Comparison of ENCODE assay signal across 15 cellular contexts in the genomic region with DNA sequence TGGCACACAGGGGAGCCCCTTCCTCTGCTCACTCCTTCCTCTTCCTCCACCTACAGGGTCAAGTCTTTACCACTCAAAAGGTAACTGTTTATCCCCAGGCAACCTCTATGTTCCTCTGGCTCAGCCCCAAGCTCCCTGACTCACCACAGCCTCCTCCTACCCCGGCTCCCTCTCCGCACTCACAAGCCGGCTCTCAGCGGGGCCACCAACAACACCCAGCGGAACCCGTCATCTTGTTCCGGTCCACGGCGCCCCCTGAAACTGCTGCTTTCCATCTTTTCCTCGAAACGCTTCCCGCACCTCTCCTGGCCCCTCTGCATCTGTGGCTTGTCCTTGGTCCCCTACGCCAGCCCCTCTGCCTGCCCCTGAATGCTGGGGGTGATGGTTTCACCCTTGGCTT. TPM values are rescaled to one million over a fixed set of nuclear protein-coding genes. Genes with fewer than 3 reads are reported as not detected.
DNase-seq lines count a peak whose midpoint lies in the region; FAIRE-seq and TF ChIP-seq lines count a peak whose summit lies in the region.
"Had no signal": no experiment of that assay in that cellular context is flagged by ENCODE, and none has a peak within 500 bp of the region (broad histone marks: within the 10 kb centered on the region; RNA-seq: fewer than 3 reads in every experiment).

No MANE protein-coding gene starts in this region.

- H3K9me3 ChIP-seq in mesenchymal stem cell (ENCODE audit: control insufficient read depth, low read length) (no peaks in the 10 kb centered on the region), vagina (no peaks in the 10 kb centered on the region)
- no peaks in the 10 kb centered on the region for H3K9me3 ChIP-seq in effector memory CD4-positive, alpha-beta T cell (ENCODE audit: control insufficient read depth, low read length)

- H2BK120ac ChIP-seq in mesenchymal stem cell (ENCODE audit: low read depth, low read length): no peak overlapping the region

- 93% methylated on average over 13 of the region's 13 CpGs for WGBS in mesenchymal stem cell

- no peak overlapping the region for H3K4ac ChIP-seq in mesenchymal stem cell (ENCODE audit: low read depth in 1 of 2, low read length in 2 of 2)

- peak overlapping the region; percentile 22 for H4K8ac ChIP-seq in mesenchymal stem cell (ENCODE audit: low read length)

- H3K4me3 Mint-ChIP-seq in chondrocyte (ENCODE audit: unreplicated experiment): no peak overlapping the region
- H3K4me3 Mint-ChIP-seq: activated T-helper 1 cell treated with anti-CD3 and anti-CD28 coated beads, Interleukin-12 subunit alpha, Interleukin-12 subunit beta, Interleukin-2, Interleukin-4 antibody, amounts not matched to agents 30 ng/mL and 10 ng/mL and 1 ng/mL, durations not matched to agents 14 hours and 24 hours and 36 hours had no signal

- DNase-seq in chondrocyte (ENCODE audit: low spot score) (no peak), mesenchymal stem cell (no peak), vagina (ENCODE audit: extremely low spot score in 2 of 2) (no peak), MV-4-11 (lab: John Stamatoyannopoulos, UW) (no peak), GM12892 (ENCODE audit: insufficient read length) (no peak)
- no peak for DNase-seq in effector memory CD4-positive, alpha-beta T cell
- DNase-seq: activated CD4-positive, alpha-beta T cell treated with anti-CD3 and anti-CD28 coated beads, Interleukin-2, amount 50 U/mL, for 4 hours; GM23248; KG1; NCI-H1417; stimulated activated CD4-positive, alpha-beta T cell treated with anti-CD3 and anti-CD28 coated beads, Interleukin-4, amount 100 ng/mL, for 24 hours had no signal

- H3K9ac ChIP-seq in mesenchymal stem cell (ENCODE audit: low read length): no peak overlapping the region
- H3K9ac ChIP-seq: BLaER1 treated with 17β-estradiol and CSF1 and Interleukin-3, amounts not matched to agents 10 nM and 100 nM; GM23248 had no signal

- H2AFZ ChIP-seq in mesenchymal stem cell (ENCODE audit: low read depth, low read length): no peak overlapping the region
- H2AFZ ChIP-seq: GM23248 had no signal

- peaks cover 40% of the 10 kb centered on the region for H3K4me1 Mint-ChIP-seq in chondrocyte (ENCODE audit: low read depth)

- H3K27ac ChIP-seq in mesenchymal stem cell (ENCODE audit: low read length, poor library complexity, severe bottlenecking): no peak overlapping the region
- peak overlapping the region; percentile 28 for H3K27ac ChIP-seq in vagina
- H3K27ac ChIP-seq in effector memory CD4-positive, alpha-beta T cell (ENCODE audit: insufficient read depth, low read length, poor library complexity, severe bottlenecking): no peak overlapping the region
- H3K27ac ChIP-seq: BLaER1 treated with 17β-estradiol and CSF1 and Interleukin-3, amounts not matched to agents 10 nM and 100 nM; GM23248; SK-N-MC had no signal

- peak overlapping the region; percentile 35 for H2AK5ac ChIP-seq in mesenchymal stem cell (ENCODE audit: low read length, severe bottlenecking)

- TF ChIP-seq EP300 in Ishikawa (IDR thresholded peaks at IDR 0.05; ENCODE audit: borderline replicate concordance): peak; percentile 26; the same call in 1 of the 2 replicates

- H3K36me3 ChIP-seq in mesenchymal stem cell (ENCODE audit: control insufficient read depth in 1 of 2, insufficient read depth in 2 of 2, low read depth in 1 of 2, low read length in 2 of 2): peaks cover 0 to 17% of the 10 kb centered on the region in 2 experiments
- H3K36me3 ChIP-seq in vagina: no peaks in the 10 kb centered on the region
- no peaks in the 10 kb centered on the region for H3K36me3 ChIP-seq in effector memory CD4-positive, alpha-beta T cell (ENCODE audit: control insufficient read depth, insufficient read depth, low read length)

- no peak overlapping the region for H4K91ac ChIP-seq in mesenchymal stem cell (ENCODE audit: low read length)

- peaks cover 5% of the 10 kb centered on the region for H3K36me3 Mint-ChIP-seq in chondrocyte (ENCODE audit: low read depth)

- H3K23ac ChIP-seq in mesenchymal stem cell (ENCODE audit: low read length in 2 of 2): no peak overlapping the region

- no peaks in the 10 kb centered on the region for H3K27me3 Mint-ChIP-seq in chondrocyte (ENCODE audit: low read depth)

- no peak for FAIRE-seq in GM12892 (lab: Jason Lieb, UNC)

- no peaks in the 10 kb centered on the region for H3K9me3 Mint-ChIP-seq in chondrocyte (ENCODE audit: low read depth)
- H3K9me3 Mint-ChIP-seq: activated T-helper 1 cell treated with anti-CD3 and anti-CD28 coated beads, Interleukin-12 subunit alpha, Interleukin-12 subunit beta, Interleukin-2, Interleukin-4 antibody, amounts not matched to agents 30 ng/mL and 10 ng/mL and 1 ng/mL, durations not matched to agents 14 hours and 24 hours and 36 hours had no signal

- H3K4me1 ChIP-seq in mesenchymal stem cell (ENCODE audit: control insufficient read depth, insufficient read depth, low read depth, low read length) (peaks cover 23% of the 10 kb centered on the region), vagina (peaks cover 42% of the 10 kb centered on the region)
- no peaks in the 10 kb centered on the region for H3K4me1 ChIP-seq in effector memory CD4-positive, alpha-beta T cell (ENCODE audit: control insufficient read depth, insufficient read depth, low read length, poor library complexity, severe bottlenecking)

- intact Hi-C loops in vagina (cut with DNase I): no loop called here

- H3K18ac ChIP-seq in mesenchymal stem cell (ENCODE audit: low read depth in 1 of 2, low read length in 2 of 2): no peak overlapping the region

- no peak overlapping the region for H2BK5ac ChIP-seq in mesenchymal stem cell (ENCODE audit: low read depth, low read length, poor library complexity, severe bottlenecking)

- no peak overlapping the region for H2BK12ac ChIP-seq in mesenchymal stem cell (ENCODE audit: low read length in 2 of 2)

- H3K4me2 ChIP-seq in mesenchymal stem cell (ENCODE audit: low read length, poor library complexity, severe bottlenecking): no peak overlapping the region
- H3K4me2 ChIP-seq: BLaER1 treated with 17β-estradiol and CSF1 and Interleukin-3, amounts not matched to agents 10 nM and 100 nM had no signal

- H2BK15ac ChIP-seq in mesenchymal stem cell (ENCODE audit: low read depth, poor library complexity, severe bottlenecking): peak overlapping the region; percentile 46

- H3K4me3 ChIP-seq in mesenchymal stem cell (ENCODE audit: insufficient read depth in 1 of 2, low read depth in 1 of 2, low read length in 2 of 2) (no peak overlapping the region), vagina (no peak overlapping the region)
- no peak overlapping the region for H3K4me3 ChIP-seq in effector memory CD4-positive, alpha-beta T cell (ENCODE audit: insufficient read depth, low read depth, low read length, poor library complexity, severe bottlenecking)
- H3K4me3 ChIP-seq: BLaER1 treated with 17β-estradiol and CSF1 and Interleukin-3, amounts not matched to agents 10 nM and 100 nM; GM23248; SK-N-MC had no signal

- no peak overlapping the region for H3K14ac ChIP-seq in mesenchymal stem cell (ENCODE audit: low read length in 2 of 2)

- peak overlapping the region; percentile 51 for H3K27ac Mint-ChIP-seq in chondrocyte (ENCODE audit: unreplicated experiment)
- H3K27ac Mint-ChIP-seq: activated T-helper 1 cell treated with anti-CD3 and anti-CD28 coated beads, Interleukin-12 subunit alpha, Interleukin-12 subunit beta, Interleukin-2, Interleukin-4 antibody, amounts not matched to agents 30 ng/mL and 10 ng/mL and 1 ng/mL, durations not matched to agents 14 hours and 24 hours and 36 hours had no signal

- H3K27me3 ChIP-seq in mesenchymal stem cell (ENCODE audit: control insufficient read depth in 1 of 2, insufficient read depth in 1 of 2, low read length in 2 of 2): no peaks in the 10 kb centered on the region
- H3K27me3 ChIP-seq in vagina: no peaks in the 10 kb centered on the region
- no peaks in the 10 kb centered on the region for H3K27me3 ChIP-seq in effector memory CD4-positive, alpha-beta T cell (replicated peaks; ENCODE audit: control insufficient read depth, insufficient read depth, low read length, poor library complexity, severe bottlenecking)
- H3K27me3 ChIP-seq: BLaER1 treated with 17β-estradiol and CSF1 and Interleukin-3, amounts not matched to agents 10 nM and 100 nM had no signal

- TF ChIP-seq POLR2A in vagina (IDR thresholded peaks at IDR 0.05): no peak
- no peak for TF ChIP-seq POLR2A in GM12892 (IDR thresholded peaks at IDR 0.05; ENCODE audit: low read depth, low read length)

- H3K79me1 ChIP-seq in mesenchymal stem cell (replicated peaks; ENCODE audit: low read length, poor library complexity, severe bottlenecking): peaks cover 54% of the 10 kb centered on the region

- TF ChIP-seq RAD21 in Ishikawa (IDR thresholded peaks at IDR 0.05; ENCODE audit: low read depth): no peak

- no peak for TF ChIP-seq CTCF in chondrocyte (IDR thresholded peaks at IDR 0.05)
- TF ChIP-seq CTCF in vagina (IDR thresholded peaks at IDR 0.05): no peak

TF ChIP-seq in Ishikawa, 13 proteins besides CTCF, POLR2A, EP300 and RAD21 (continues in another document):
- TF ChIP-seq, protein P1, sequence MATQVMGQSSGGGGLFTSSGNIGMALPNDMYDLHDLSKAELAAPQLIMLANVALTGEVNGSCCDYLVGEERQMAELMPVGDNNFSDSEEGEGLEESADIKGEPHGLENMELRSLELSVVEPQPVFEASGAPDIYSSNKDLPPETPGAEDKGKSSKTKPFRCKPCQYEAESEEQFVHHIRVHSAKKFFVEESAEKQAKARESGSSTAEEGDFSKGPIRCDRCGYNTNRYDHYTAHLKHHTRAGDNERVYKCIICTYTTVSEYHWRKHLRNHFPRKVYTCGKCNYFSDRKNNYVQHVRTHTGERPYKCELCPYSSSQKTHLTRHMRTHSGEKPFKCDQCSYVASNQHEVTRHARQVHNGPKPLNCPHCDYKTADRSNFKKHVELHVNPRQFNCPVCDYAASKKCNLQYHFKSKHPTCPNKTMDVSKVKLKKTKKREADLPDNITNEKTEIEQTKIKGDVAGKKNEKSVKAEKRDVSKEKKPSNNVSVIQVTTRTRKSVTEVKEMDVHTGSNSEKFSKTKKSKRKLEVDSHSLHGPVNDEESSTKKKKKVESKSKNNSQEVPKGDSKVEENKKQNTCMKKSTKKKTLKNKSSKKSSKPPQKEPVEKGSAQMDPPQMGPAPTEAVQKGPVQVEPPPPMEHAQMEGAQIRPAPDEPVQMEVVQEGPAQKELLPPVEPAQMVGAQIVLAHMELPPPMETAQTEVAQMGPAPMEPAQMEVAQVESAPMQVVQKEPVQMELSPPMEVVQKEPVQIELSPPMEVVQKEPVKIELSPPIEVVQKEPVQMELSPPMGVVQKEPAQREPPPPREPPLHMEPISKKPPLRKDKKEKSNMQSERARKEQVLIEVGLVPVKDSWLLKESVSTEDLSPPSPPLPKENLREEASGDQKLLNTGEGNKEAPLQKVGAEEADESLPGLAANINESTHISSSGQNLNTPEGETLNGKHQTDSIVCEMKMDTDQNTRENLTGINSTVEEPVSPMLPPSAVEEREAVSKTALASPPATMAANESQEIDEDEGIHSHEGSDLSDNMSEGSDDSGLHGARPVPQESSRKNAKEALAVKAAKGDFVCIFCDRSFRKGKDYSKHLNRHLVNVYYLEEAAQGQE (IDR thresholded peaks at IDR 0.05; ENCODE audit: low read depth): no peak

RNA-seq across cellular contexts. Expression of gene NXN, which starts 58.4 kb away (rescaled TPM):
- total RNA-seq in chondrocyte: 85.2 to 93.6 TPM (median 86.4 TPM) in 3 replicates
- 83.3 TPM for polyA plus RNA-seq in mesenchymal stem cell (2013, experiment 1 of 2)
- 82.4 TPM for polyA plus RNA-seq in mesenchymal stem cell (2013, experiment 2 of 2)
- total RNA-seq in vagina: 51.6 TPM
- 2.0 TPM for polyA plus RNA-seq in GM12892 (2012; ENCODE audit: missing spikeins)
